ENCODE assay signal across 8 cellular contexts in genomic region chr17:16214190-16215001, GRCh38. TPM values are rescaled to one million over a fixed set of nuclear protein-coding genes. Genes with fewer than 3 reads are reported as not detected.
DNase-seq lines count a peak whose midpoint lies in the region; ATAC-seq and TF ChIP-seq lines count a peak whose summit lies in the region.

No MANE protein-coding gene starts in this region.

- intact Hi-C loops in A673 (cut with micrococcal nuclease; ENCODE audit: unreplicated experiment): no loop called here

- peaks cover 19% of the 10 kb centered on the region for H3K4me1 ChIP-seq in A673 (ENCODE audit: insufficient read depth, low read length, poor library complexity, severe bottlenecking)
- H3K4me1 ChIP-seq in SJSA1 (replicated peaks): peaks cover 19% of the 10 kb centered on the region
- peaks cover 19% of the 10 kb centered on the region for H3K4me1 ChIP-seq in neuron (ENCODE audit: insufficient read depth, low read length)

- CTCF ChIA-PET in A673 (lab: Charles Lee): no interaction called here

- no TSS peak for BruUV-seq in A673 (replicated peaks; lab: Mats Ljungman, UMichigan)

- H2AFZ ChIP-seq in neuron (ENCODE audit: low read depth, low read length): no peak overlapping the region

- H3K27me3 ChIP-seq in A673 (replicated peaks; ENCODE audit: insufficient read depth, low read depth, low read length, poor library complexity): no peaks in the 10 kb centered on the region
- no peaks in the 10 kb centered on the region for H3K27me3 ChIP-seq in SJSA1 (replicated peaks)
- H3K27me3 ChIP-seq in neuron (ENCODE audit: insufficient read depth, low read length): no peaks in the 10 kb centered on the region

- DNase-seq in A673 (ENCODE audit: low spot score) (no peak), GM20000 (ENCODE audit: low spot score) (peak; percentile 56), SJSA1 (ENCODE audit: low read depth in 1 of 2, low spot score in 2 of 2) (no peak), epithelial cell of esophagus (ENCODE audit: low read depth) (peak; percentile 31), GDM1 (lab: John Stamatoyannopoulos, UW) (no peak)

- POLR2A ChIA-PET in A673 (lab: Charles Lee; ENCODE audit: low non-redundant PET): no interaction called here

- ATAC-seq in HG02763 (IDR thresholded peaks at IDR 0.05; ENCODE audit: unreplicated experiment) (no peak), HG03175 (IDR thresholded peaks at IDR 0.05; ENCODE audit: unreplicated experiment) (no peak)

- H3K4me3 ChIP-seq in A673 (ENCODE audit: low read depth, low read length, poor library complexity, severe bottlenecking) (peak overlapping the region; percentile 97), SJSA1 (peak overlapping the region; percentile 94), epithelial cell of esophagus (ENCODE audit: low read length) (peak overlapping the region; percentile 84), neuron (ENCODE audit: low read length) (peak overlapping the region; percentile 93)

- H3K36me3 ChIP-seq in A673 (ENCODE audit: insufficient read depth, low read length, poor library complexity, severe bottlenecking) (no peaks in the 10 kb centered on the region), SJSA1 (peaks cover 6% of the 10 kb centered on the region), neuron (ENCODE audit: insufficient read depth, low read length) (no peaks in the 10 kb centered on the region)

- TF ChIP-seq CTCF in A673 (conservative IDR thresholded peaks at IDR 0.05; ENCODE audit: low read depth, low read length): no peak
- TF ChIP-seq CTCF in GM20000 (IDR thresholded peaks at IDR 0.05; ENCODE audit: extremely low read depth, missing control alignments): no peak
- TF ChIP-seq CTCF in epithelial cell of esophagus (IDR thresholded peaks at IDR 0.05; ENCODE audit: insufficient read depth, low read depth, low read length, missing control alignments): no peak

- H3K9me3 ChIP-seq in A673 (ENCODE audit: low read depth, low read length, poor library complexity, severe bottlenecking): no peaks in the 10 kb centered on the region
- no peaks in the 10 kb centered on the region for H3K9me3 ChIP-seq in SJSA1 (replicated peaks)
- H3K9me3 ChIP-seq in neuron (ENCODE audit: low read length): no peaks in the 10 kb centered on the region

- H3K27ac ChIP-seq in A673 (ENCODE audit: low read depth, low read length, poor library complexity, severe bottlenecking): peak overlapping the region; percentile 97
- peak overlapping the region; percentile 93; the same call in 1 of the 2 replicates for H3K27ac ChIP-seq in SJSA1

RNA-seq across cellular contexts. Expression of gene NCOR1, which starts 0.9 kb away (rescaled TPM):
- 148 and 150 TPM in 2 replicates for total RNA-seq in A673 (2021)
- 45.6 and 56.9 TPM in 2 replicates for total RNA-seq in SJSA1 (2014; rRNA removed; shearing (Covaris generic))

RNA-seq across cellular contexts. Expression of gene PIGL, which starts 2.6 kb away (rescaled TPM):
- 31.7 and 41.9 TPM in 2 replicates for total RNA-seq in A673 (2021)
- 1.9 and 15.9 TPM in 2 replicates for total RNA-seq in SJSA1 (2014; rRNA removed; shearing (Covaris generic))

Comparison
In these comparisons a context has a peak if more than half of its experiments do, and no peak if none do; other contexts are left out.
1. DNase-seq: peak in GM20000 (single experiment) and epithelial cell of esophagus (single experiment); none in A673 (single experiment), SJSA1 (0 of 2) and GDM1 (single experiment).
2. Peak in every context shown above with its lines, with median percentiles within 50 percentile points of each other: H3K4me3 ChIP-seq.